In genomic region chr3:160842021-160843005, GRCh38 we compare ENCODE assay signal across 19 cellular contexts.
DNase-seq lines count a peak whose midpoint lies in the region; ATAC-seq and TF ChIP-seq lines count a peak whose summit lies in the region.
"Had no signal": no experiment of that assay in that cellular context is flagged by ENCODE, and none has a peak within 500 bp of the region (broad histone marks: within the 10 kb centered on the region; RNA-seq: fewer than 3 reads in every experiment).

No MANE protein-coding gene starts in this region.

- peaks cover 1% of the 10 kb centered on the region for H3K79me2 ChIP-seq in trophoblast cell (ENCODE audit: control insufficient read depth, insufficient read depth, low read length, poor library complexity)

- H3K27me3 ChIP-seq in esophagus muscularis mucosa: no peaks in the 10 kb centered on the region
- H3K27me3 ChIP-seq in trophoblast cell (ENCODE audit: insufficient read depth, low read length): no peaks in the 10 kb centered on the region

- intact Hi-C loops in Right ventricle myocardium superior (cut with DNase I): no loop called here
- intact Hi-C loops in cardiac septum (cut with DNase I): no loop called here
- intact Hi-C loops in esophagus muscularis mucosa (cut with DNase I): no loop called here

- no peak overlapping the region for H3K4ac ChIP-seq in trophoblast cell (ENCODE audit: low read depth, low read length)

- no peak overlapping the region for H3K18ac ChIP-seq in trophoblast cell (ENCODE audit: low read length)

- no peak overlapping the region for H2BK5ac ChIP-seq in trophoblast cell (ENCODE audit: low read depth, low read length, poor library complexity)

- H4K91ac ChIP-seq in trophoblast cell (ENCODE audit: low read depth, low read length): no peak overlapping the region

- H2BK12ac ChIP-seq in trophoblast cell (ENCODE audit: low read length): no peak overlapping the region

- no peak overlapping the region for H3K9ac ChIP-seq in trophoblast cell (ENCODE audit: low read length)

- H3K23ac ChIP-seq in trophoblast cell (ENCODE audit: low read length): no peak overlapping the region

- no peaks in the 10 kb centered on the region for H3K36me3 ChIP-seq in esophagus muscularis mucosa
- H3K36me3 ChIP-seq in trophoblast cell (ENCODE audit: control insufficient read depth in 1 of 2, insufficient read depth in 2 of 2, low read length in 2 of 2): no peaks in the 10 kb centered on the region

- H2AFZ ChIP-seq in trophoblast cell (ENCODE audit: insufficient read depth, low read length, poor library complexity): no peak overlapping the region

- peak; percentile 54 for ATAC-seq in Right ventricle myocardium superior (ENCODE audit: poor library complexity)
- no peak for ATAC-seq in HG03196 (IDR thresholded peaks at IDR 0.05; ENCODE audit: unreplicated experiment)
- no peak for ATAC-seq in HG02759 (IDR thresholded peaks at IDR 0.05; ENCODE audit: unreplicated experiment)
- ATAC-seq: CD8-positive, alpha-beta T cell; Panc1 had no signal

- no peak overlapping the region for H4K12ac ChIP-seq in trophoblast cell (ENCODE audit: low read depth, low read length)

- H3K4me1 ChIP-seq in esophagus muscularis mucosa: peaks cover 3 to 26% (median 16%) of the 10 kb centered on the region in 4 donors
- H3K4me1 ChIP-seq in trophoblast cell (ENCODE audit: control insufficient read depth in 1 of 2, insufficient read depth in 2 of 2, low read length in 2 of 2): peaks cover 0 to 2% of the 10 kb centered on the region in 2 experiments

- WGBS in esophagus muscularis mucosa: 68% methylated on average over 3 of the region's 3 CpGs
- WGBS in trophoblast cell (ENCODE audit: extremely low coverage, insufficient coverage, insufficient read length): no CpG with 5 or more reads among the region's 3 CpGs

- no peak overlapping the region for H2BK120ac ChIP-seq in trophoblast cell (ENCODE audit: insufficient read depth, low read length, poor library complexity)

- H3K9me3 ChIP-seq in esophagus muscularis mucosa: no peaks in the 10 kb centered on the region
- H3K9me3 ChIP-seq in trophoblast cell (ENCODE audit: insufficient read depth, low read depth, low read length): no peaks in the 10 kb centered on the region

- no peak overlapping the region for H3K14ac ChIP-seq in trophoblast cell (ENCODE audit: low read length)

- peak overlapping the region in 3 of 4 donors; percentile 8 to 17 (median 15) for H3K27ac ChIP-seq in esophagus muscularis mucosa (replicated peaks in 1 of 4)
- no peak overlapping the region for H3K27ac ChIP-seq in trophoblast cell (ENCODE audit: low read depth, low read length)

- H2AK5ac ChIP-seq in trophoblast cell (ENCODE audit: low read length): no peak overlapping the region

- no peak for DNase-seq in Right ventricle myocardium superior
- no peak for DNase-seq in cardiac septum (ENCODE audit: low spot score)
- DNase-seq in esophagus muscularis mucosa (ENCODE audit: extremely low spot score): no peak
- DNase-seq in trophoblast cell: peak; percentile 65 to 74
- DNase-seq in activated naive CD4-positive, alpha-beta T cell treated with anti-CD3 and anti-CD28 coated beads, Interleukin-2, amount 50 U/mL, for 16 hours: no peak
- DNase-seq: 8988T; AML-193; CD8-positive, alpha-beta T cell; DND-41; H7; Kasumi-1; NCI-H1694; NCI-H2081; NCI-H2171 treated with DMSO at 0.1 percent for 48 hours; NCI-H524 treated with DMSO at 0.1 percent for 48 hours; NCI-H82 had no signal

- no peaks in the 10 kb centered on the region for H3K79me1 ChIP-seq in trophoblast cell (ENCODE audit: low read length)

- no peak for TF ChIP-seq POLR2A in esophagus muscularis mucosa (IDR thresholded peaks at IDR 0.05; ENCODE audit: low read depth)

- no peak overlapping the region for H3K4me2 ChIP-seq in trophoblast cell (ENCODE audit: low read length)

- no peak overlapping the region for H4K8ac ChIP-seq in trophoblast cell (ENCODE audit: low read depth, low read length)

- no peak for TF ChIP-seq CTCF in esophagus muscularis mucosa (IDR thresholded peaks at IDR 0.05)

- TF ChIP-seq EP300 in esophagus muscularis mucosa (IDR thresholded peaks at IDR 0.05): no peak

- H3K4me3 ChIP-seq in esophagus muscularis mucosa (no peak overlapping the region), trophoblast cell (ENCODE audit: low read depth, low read length) (no peak overlapping the region)

Comparison
In these comparisons a context has a peak if more than half of its experiments do, and no peak if none do; other contexts are left out.
1. DNase-seq: peak in trophoblast cell (2 of 2); none in Right ventricle myocardium superior (single experiment), cardiac septum (single experiment), esophagus muscularis mucosa (single experiment) and activated naive CD4-positive, alpha-beta T cell treated with anti-CD3 and anti-CD28 coated beads, Interleukin-2, amount 50 U/mL, for 16 hours (single experiment).